8 cellular contexts compared by ENCODE assay signal in genomic region chr19:11798391-11799296, GRCh38.
DNase-seq lines count a peak whose midpoint lies in the region; ATAC-seq and TF ChIP-seq lines count a peak whose summit lies in the region.

ZNF491 (plus strand) TSS chr19:11798523; CDS start chr19:11805954, 7,431 bp downstream.

- TF ChIP-seq CTCF in GM10266 (IDR thresholded peaks at IDR 0.05; ENCODE audit: control insufficient read depth, insufficient read depth, low read depth, missing control alignments) (peak; percentile 60), retinal pigment epithelial cell (conservative IDR thresholded peaks at IDR 0.05; ENCODE audit: low read depth, low read length) (peak; percentile 21)

- peak; percentile 96 for ATAC-seq in HG02678 (IDR thresholded peaks at IDR 0.05; ENCODE audit: unreplicated experiment)

- H3K4me3 ChIP-seq in retinal pigment epithelial cell (ENCODE audit: low read length), result peak within 1 kb of the TSS; percentile 84

- DNase-seq in GM10266 (ENCODE audit: extremely low spot score) (peak; percentile 97), NCI-H146 (lab: John Stamatoyannopoulos, UW) (peak; percentile 98), T1000 (lab: John Stamatoyannopoulos, UW) (peak; percentile 68), astrocyte of the hippocampus (ENCODE audit: low read depth, low spot score) (peak; percentile 96), iPS DF 4.7 (ENCODE audit: extremely low read depth, low spot score) (peak; percentile 79), retinal pigment epithelial cell (ENCODE audit: low read depth) (peak; percentile 84), NCI-H1694 (lab: John Stamatoyannopoulos, UW) (no peak)
